15 cellular contexts compared by ENCODE assay signal in the genomic region with DNA sequence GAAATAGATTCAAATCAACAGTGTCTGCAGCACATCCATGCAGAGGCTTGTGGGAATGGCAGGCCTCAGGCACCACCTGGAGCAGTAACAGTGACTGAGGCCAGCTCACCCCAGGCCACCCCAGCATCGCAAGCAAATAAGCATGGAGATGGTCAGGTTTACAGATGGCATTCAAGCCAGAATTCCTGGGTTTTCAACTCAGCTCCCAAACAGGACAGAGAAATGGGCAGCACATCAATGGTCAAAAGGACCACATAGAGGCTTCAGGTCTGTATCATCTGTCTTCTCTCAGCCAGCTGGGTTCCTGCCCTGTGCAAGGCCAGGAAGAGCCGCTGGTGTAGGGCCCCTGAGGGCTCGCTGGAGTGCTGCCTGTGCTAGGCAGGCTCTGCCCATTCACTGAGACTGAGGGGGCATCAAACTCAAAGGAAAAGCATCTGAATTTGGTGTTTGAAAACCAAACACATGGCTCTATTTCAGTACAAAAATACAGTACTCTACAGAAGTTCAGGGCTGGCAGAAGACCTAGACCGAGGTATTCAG.
DNase-seq lines count a peak whose midpoint lies in the region; ATAC-seq and TF ChIP-seq lines count a peak whose summit lies in the region.
"Had no signal": no experiment of that assay in that cellular context is flagged by ENCODE, and none has a peak within 500 bp of the region (broad histone marks: within the 10 kb centered on the region; RNA-seq: fewer than 3 reads in every experiment).

No MANE protein-coding gene starts in this region.

- no peak overlapping the region for H3K23ac ChIP-seq in mesendoderm (ENCODE audit: low read length)

- no peak for ATAC-seq in GM21786 (IDR thresholded peaks at IDR 0.05; ENCODE audit: unreplicated experiment)
- no peak for ATAC-seq in left colon
- ATAC-seq: PC-3 had no signal

- H3K9me3 ChIP-seq in BE2C (no peaks in the 10 kb centered on the region), SK-N-SH (no peaks in the 10 kb centered on the region), esophagus muscularis mucosa (no peaks in the 10 kb centered on the region)
- H3K9me3 ChIP-seq: right atrium auricular region, thyroid gland had no signal

- no peaks in the 10 kb centered on the region for H3F3A ChIP-seq in SK-N-SH (replicated peaks; ENCODE audit: insufficient read depth)

- H3K36me3 ChIP-seq in BE2C (no peaks in the 10 kb centered on the region; the same call in 1 of the 2 replicates), SK-N-SH (replicated peaks in 1 of 2; ENCODE audit: control insufficient read depth in 1 of 2, insufficient read depth in 2 of 2, low read length in 1 of 2) (peaks cover 22 to 28% of the 10 kb centered on the region in 2 experiments), esophagus muscularis mucosa (peaks cover 0 to 37% (median 24%) of the 10 kb centered on the region in 4 donors), mesendoderm (ENCODE audit: control insufficient read depth, insufficient read depth, low read length) (peaks cover 2% of the 10 kb centered on the region)

- WGBS in SK-N-SH (ENCODE audit: low lambda C conversion rate), result 82% methylated on average over 4 of the region's 4 CpGs
- WGBS in esophagus muscularis mucosa, result 83% methylated on average over 3 of the region's 4 CpGs
- no CpG with 5 or more reads among the region's 4 CpGs for WGBS in mesendoderm (ENCODE audit: extremely low coverage, insufficient coverage, low lambda C conversion rate)

- no peak overlapping the region for H4K8ac ChIP-seq in mesendoderm (ENCODE audit: low read depth, low read length)

- H2AFZ ChIP-seq in SK-N-SH (ENCODE audit: low read depth), result no peak overlapping the region

- no peak for TF ChIP-seq POLR2A in esophagus muscularis mucosa (IDR thresholded peaks at IDR 0.05; ENCODE audit: low read depth)

- H3K4me1 ChIP-seq in BE2C (no peaks in the 10 kb centered on the region), SK-N-SH (ENCODE audit: control insufficient read depth in 1 of 2, insufficient read depth in 2 of 2, low read depth in 1 of 2, low read length in 1 of 2) (peaks cover 0 to 19% of the 10 kb centered on the region in 2 experiments; a peak in 2 of 4 replicates), esophagus muscularis mucosa (peaks cover 5 to 14% (median 12%) of the 10 kb centered on the region in 4 donors), mesendoderm (ENCODE audit: control insufficient read depth, low read depth, low read length) (no peaks in the 10 kb centered on the region)
- H3K4me1 ChIP-seq: thyroid gland had no signal

- H3K79me2 ChIP-seq in SK-N-SH (ENCODE audit: insufficient read depth) (peaks cover 14% of the 10 kb centered on the region; the same call in 1 of the 2 replicates), mesendoderm (ENCODE audit: control insufficient read depth, insufficient read depth, low read length) (no peaks in the 10 kb centered on the region)

- no peak overlapping the region for H3K56ac ChIP-seq in mesendoderm (ENCODE audit: low read length)

- DNase-seq in BE2C (peak; percentile 22), GM03348 (ENCODE audit: low spot score) (peak; percentile 15), SK-N-SH (peak; percentile 51), esophagus muscularis mucosa (ENCODE audit: extremely low spot score) (peak; percentile 14), left colon (no peak), mesendoderm (no peak)
- DNase-seq in stimulated activated naive CD4-positive, alpha-beta T cell treated with Interleukin-2 at 50 U/mL for 16 hours (lab: John Stamatoyannopoulos, UW), result no peak
- DNase-seq: NCI-H1417, NCI-H526, PC-3, thyroid gland had no signal

- no peak for TF ChIP-seq EP300 in SK-N-SH (IDR thresholded peaks at IDR 0.05; ENCODE audit: borderline replicate concordance in 1 of 2, low read depth in 1 of 2, low read length in 1 of 2)
- no peak for TF ChIP-seq EP300 in esophagus muscularis mucosa (IDR thresholded peaks at IDR 0.05)

- POLR2A ChIA-PET in SK-N-SH (lab: Yijun Ruan, JAX), result interaction anchor here (1.2 to 1.7 kb wide), 2 partner anchors 11 to 143 kb away, joined by 3 to 4 read pairs; no protein-coding TSS in a partner anchor

- H2BK120ac ChIP-seq in mesendoderm (ENCODE audit: low read depth, low read length), result no peak overlapping the region

- no peaks in the 10 kb centered on the region for H3K9me2 ChIP-seq in SK-N-SH

- no peak overlapping the region for H3K4me3 ChIP-seq in BE2C (ENCODE audit: low read depth, low read length)
- H3K4me3 ChIP-seq in SK-N-SH (ENCODE audit: low read depth in 2 of 2, low read length in 1 of 2), result no peak overlapping the region
- no peak overlapping the region for H3K4me3 ChIP-seq in esophagus muscularis mucosa
- no peak overlapping the region for H3K4me3 ChIP-seq in mesendoderm (ENCODE audit: low read length)
- H3K4me3 ChIP-seq: lung, right atrium auricular region, SK-N-MC, thyroid gland had no signal

- H3K4me2 ChIP-seq in SK-N-SH (no peak overlapping the region), mesendoderm (ENCODE audit: low read length) (no peak overlapping the region)

- no peak overlapping the region for H2BK15ac ChIP-seq in mesendoderm (replicated peaks; ENCODE audit: low read depth)

- intact Hi-C loops in esophagus muscularis mucosa (cut with DNase I) (no loop called here), left colon (cut with DNase I, micrococcal nuclease) (no loop called here)

- H3K27me3 ChIP-seq in BE2C (no peaks in the 10 kb centered on the region), SK-N-SH (ENCODE audit: insufficient read depth) (no peaks in the 10 kb centered on the region), esophagus muscularis mucosa (no peaks in the 10 kb centered on the region), mesendoderm (ENCODE audit: insufficient read depth, low read length, poor library complexity) (no peaks in the 10 kb centered on the region)
- H3K27me3 ChIP-seq: right atrium auricular region, thyroid gland had no signal

- TF ChIP-seq CTCF in BE2C (IDR thresholded peaks at IDR 0.05; ENCODE audit: low read depth, low read length) (no peak), SK-N-SH (IDR thresholded peaks at IDR 0.05) (no peak), esophagus muscularis mucosa (IDR thresholded peaks at IDR 0.05) (no peak)

- no peak overlapping the region for H2BK5ac ChIP-seq in mesendoderm (ENCODE audit: low read length)

- no peaks in the 10 kb centered on the region for H3K79me1 ChIP-seq in mesendoderm (ENCODE audit: low read length)

- no peak overlapping the region for H3K4ac ChIP-seq in mesendoderm (ENCODE audit: low read depth, low read length)

- H3K9ac ChIP-seq in SK-N-SH, result no peak overlapping the region
- H3K9ac ChIP-seq in mesendoderm (ENCODE audit: low read length), result no peak overlapping the region

- CTCF ChIA-PET in SK-N-SH (lab: Yijun Ruan, JAX), result interaction anchor here (0.6 to 1.9 kb wide), 6 partner anchors 8 to 1575 kb away, joined by 3 to 7 read pairs (median 4); no protein-coding TSS in a partner anchor

- no peak overlapping the region for H4K5ac ChIP-seq in mesendoderm (ENCODE audit: low read length)

- TF ChIP-seq RAD21 in SK-N-SH (IDR thresholded peaks at IDR 0.05; ENCODE audit: low read length), result 0 out of 2 replicates have a peak, but pooled peaks have one; percentile 7

- H3K18ac ChIP-seq in mesendoderm (ENCODE audit: low read length), result no peak overlapping the region

- H4K20me1 ChIP-seq in SK-N-SH (ENCODE audit: insufficient read depth), result no peaks in the 10 kb centered on the region

- H2AK5ac ChIP-seq in mesendoderm (ENCODE audit: low read length), result no peak overlapping the region

- H3K27ac ChIP-seq in SK-N-SH (ENCODE audit: low read depth in 2 of 2, low read length in 1 of 2) (peak overlapping the region in 1 of 2 experiments; percentile 3; a peak in 1 of 4 replicates), esophagus muscularis mucosa (replicated peaks in 1 of 4) (no peak overlapping the region), mesendoderm (ENCODE audit: low read depth, low read length) (no peak overlapping the region)
- H3K27ac ChIP-seq: right atrium auricular region, SK-N-MC, thyroid gland had no signal

TF ChIP-seq in SK-N-SH, 30 proteins besides CTCF, POLR2A, EP300 and RAD21:
- TF ChIP-seq GATA2 (CRISPR knock-in tag; IDR thresholded peaks at IDR 0.05) (no peak), JUND (IDR thresholded peaks at IDR 0.05) (no peak), TEAD4 (IDR thresholded peaks at IDR 0.05; ENCODE audit: borderline replicate concordance, insufficient read depth) (no peak)
- TF ChIP-seq, protein P1, sequence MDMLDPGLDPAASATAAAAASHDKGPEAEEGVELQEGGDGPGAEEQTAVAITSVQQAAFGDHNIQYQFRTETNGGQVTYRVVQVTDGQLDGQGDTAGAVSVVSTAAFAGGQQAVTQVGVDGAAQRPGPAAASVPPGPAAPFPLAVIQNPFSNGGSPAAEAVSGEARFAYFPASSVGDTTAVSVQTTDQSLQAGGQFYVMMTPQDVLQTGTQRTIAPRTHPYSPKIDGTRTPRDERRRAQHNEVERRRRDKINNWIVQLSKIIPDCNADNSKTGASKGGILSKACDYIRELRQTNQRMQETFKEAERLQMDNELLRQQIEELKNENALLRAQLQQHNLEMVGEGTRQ (IDR thresholded peaks at IDR 0.05; ENCODE audit: borderline replicate concordance, low read depth, low read length), result no peak

Comparison
In these comparisons a context has a peak if more than half of its experiments do, and no peak if none do; other contexts are left out.
1. DNase-seq: peak in BE2C (single experiment), GM03348 (single experiment), SK-N-SH (single experiment) and esophagus muscularis mucosa (single experiment); none in left colon (0 of 2), stimulated activated naive CD4-positive, alpha-beta T cell treated with Interleukin-2 at 50 U/mL for 16 hours (single experiment) and mesendoderm (single experiment).